ENCODE assay signal across 1 cellular context in the genomic region with DNA sequence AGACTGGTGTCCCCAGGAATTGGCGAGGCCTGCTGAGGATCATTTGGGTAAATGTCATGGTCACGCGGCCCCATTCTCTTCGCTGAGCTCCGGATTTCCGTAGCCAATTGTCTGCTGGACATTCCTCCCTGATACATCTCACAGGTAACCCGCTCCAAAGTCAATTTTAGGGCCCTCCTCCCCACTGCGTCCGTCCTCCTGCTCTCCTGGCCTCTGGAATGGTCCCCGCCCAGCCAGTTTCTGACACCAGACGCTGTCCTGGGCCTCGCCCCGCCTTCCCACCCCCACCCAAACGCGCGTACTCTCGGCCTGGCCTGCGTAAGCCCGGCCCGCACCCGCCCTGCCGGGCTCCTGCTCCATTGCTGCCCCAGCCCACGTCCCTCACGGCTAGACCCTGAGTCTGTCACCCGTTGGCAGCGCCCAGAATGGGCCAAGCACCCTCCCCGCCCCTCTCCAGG.
TF ChIP-seq lines count a peak whose summit lies in the region.

No MANE protein-coding gene starts in this region.

TF ChIP-seq in H1, 55 proteins besides CTCF, POLR2A, EP300 and RAD21:
- TF ChIP-seq BCL11A (IDR thresholded peaks at IDR 0.05; ENCODE audit: low read depth in 2 of 2, low read length in 2 of 2) (no peak), CTBP2 (IDR thresholded peaks at IDR 0.05; ENCODE audit: borderline replicate concordance, insufficient read depth, insufficient read length, low read length) (no peak), SIX5 (IDR thresholded peaks at IDR 0.05; ENCODE audit: low read depth, low read length) (no peak), SP2 (IDR thresholded peaks at IDR 0.05; ENCODE audit: low read length) (no peak), KDM4A (IDR thresholded peaks at IDR 0.05; ENCODE audit: low read depth, low read length, severe bottlenecking) (no peak), TAF7 (optimal IDR thresholded peaks at IDR 0.05; ENCODE audit: borderline replicate concordance, low read depth, low read length) (no peak), SIN3A (conservative IDR thresholded peaks at IDR 0.05 in 1 of 2, IDR thresholded peaks at IDR 0.05 in 1 of 2; ENCODE audit: low read depth in 1 of 2, low read length in 2 of 2) (no peak), EZH2 (IDR thresholded peaks at IDR 0.05; ENCODE audit: low read depth, low read length, severe bottlenecking) (no peak), PHF8 (conservative IDR thresholded peaks at IDR 0.05; ENCODE audit: low read depth, low read length) (no peak)
